In genomic region chr5:59042683-59043082, GRCh38 we compare ENCODE assay signal across 8 cellular contexts.
A peak's percentile ranks its signal among the peaks of the same experiment; 100 is the strongest.
DNase-seq lines count a peak whose midpoint lies in the region; ATAC-seq lines count a peak whose summit lies in the region.

No MANE protein-coding gene starts in this region.

- H3K27ac Mint-ChIP-seq in activated CD4-positive, alpha-beta T cell treated with anti-CD3 and anti-CD28 coated beads for 36 hours = peak overlapping the region; percentile 81
- peak overlapping the region; percentile 95 for H3K27ac Mint-ChIP-seq in T-helper 17 cell

- no peaks in the 10 kb centered on the region for H3K27me3 Mint-ChIP-seq in activated CD4-positive, alpha-beta T cell treated with anti-CD3 and anti-CD28 coated beads for 36 hours
- no peaks in the 10 kb centered on the region for H3K27me3 Mint-ChIP-seq in T-helper 17 cell

- CTCF ChIA-PET in activated CD4-positive, alpha-beta T cell treated with anti-CD3 and anti-CD28 coated beads for 36 hours (lab: Charles Lee) = interaction anchor here (0.6 to 2.9 kb wide), 7 partner anchors 8 to 151 kb away, joined by 3 to 16 read pairs (median 7); no protein-coding TSS in a partner anchor

- intact Hi-C loops in activated CD4-positive, alpha-beta T cell treated with anti-CD3 and anti-CD28 coated beads for 36 hours (cut with DNase I, micrococcal nuclease) = no loop called here

- peak overlapping the region; percentile 13 for H3K9ac ChIP-seq in skeletal muscle satellite cell (ENCODE audit: low read depth, low read length)

- no peak for ATAC-seq in activated CD4-positive, alpha-beta T cell treated with anti-CD3 and anti-CD28 coated beads for 36 hours
- no peak for ATAC-seq in T-helper 17 cell
- ATAC-seq in GM18502 (IDR thresholded peaks at IDR 0.05; ENCODE audit: poor library complexity, unreplicated experiment) = no peak

- H3K36me3 ChIP-seq in skeletal muscle satellite cell (ENCODE audit: insufficient read depth, low read length) = no peaks in the 10 kb centered on the region

- H3K4me3 Mint-ChIP-seq in activated CD4-positive, alpha-beta T cell treated with anti-CD3 and anti-CD28 coated beads for 36 hours = peak overlapping the region; percentile 36
- H3K4me3 Mint-ChIP-seq in T-helper 17 cell = no peak overlapping the region

- peaks cover 26% of the 10 kb centered on the region for H3K4me1 ChIP-seq in skeletal muscle satellite cell (ENCODE audit: control insufficient read depth, insufficient read depth, low read length)

- POLR2A ChIA-PET in activated CD4-positive, alpha-beta T cell treated with anti-CD3 and anti-CD28 coated beads for 36 hours (lab: Charles Lee) = interaction anchor here (0.8 kb wide), 1 partner anchor 23 kb away, joined by 4 read pairs; no protein-coding TSS in a partner anchor

- H3K9me3 Mint-ChIP-seq in activated CD4-positive, alpha-beta T cell treated with anti-CD3 and anti-CD28 coated beads for 36 hours (ENCODE audit: low read depth) = no peaks in the 10 kb centered on the region

- no peak overlapping the region for H3K4me3 ChIP-seq in skeletal muscle satellite cell (ENCODE audit: low read length)

- peak; percentile 59 for DNase-seq in activated CD4-positive, alpha-beta T cell treated with anti-CD3 and anti-CD28 coated beads for 36 hours
- DNase-seq in activated CD4-positive, alpha-beta T cell treated with anti-CD3 and anti-CD28 coated beads, Interleukin-2, amount 50 U/mL, for 4 hours = no peak
- DNase-seq in T-helper 17 cell = no peak
- peak; percentile 77 for DNase-seq in glomerular visceral epithelial cell (ENCODE audit: extremely low spot score)
- DNase-seq in NCI-H526 (lab: John Stamatoyannopoulos, UW) = no peak
- DNase-seq in T1000 (lab: John Stamatoyannopoulos, UW) = no peak

- H3K4me1 Mint-ChIP-seq in activated CD4-positive, alpha-beta T cell treated with anti-CD3 and anti-CD28 coated beads for 36 hours = peaks cover 33% of the 10 kb centered on the region
- H3K4me1 Mint-ChIP-seq in T-helper 17 cell = peaks cover 27% of the 10 kb centered on the region

- no peaks in the 10 kb centered on the region for H3K27me3 ChIP-seq in skeletal muscle satellite cell (ENCODE audit: control insufficient read depth, insufficient read depth, low read length)

- peak overlapping the region; percentile 13 for H3K4me2 ChIP-seq in skeletal muscle satellite cell (ENCODE audit: low read length)

- no peaks in the 10 kb centered on the region for H3K9me3 ChIP-seq in T-helper 17 cell (ENCODE audit: control insufficient read depth, low read length, poor library complexity, severe bottlenecking)
- no peaks in the 10 kb centered on the region for H3K9me3 ChIP-seq in skeletal muscle satellite cell (replicated peaks; ENCODE audit: low read length)

- H3K36me3 Mint-ChIP-seq in activated CD4-positive, alpha-beta T cell treated with anti-CD3 and anti-CD28 coated beads for 36 hours (ENCODE audit: low read depth) = peaks cover 12% of the 10 kb centered on the region
- H3K36me3 Mint-ChIP-seq in T-helper 17 cell (ENCODE audit: low read depth) = peaks cover 4% of the 10 kb centered on the region

Comparison
In these comparisons a context has a peak if more than half of its experiments do, and no peak if none do; other contexts are left out.
1. DNase-seq: peak in activated CD4-positive, alpha-beta T cell treated with anti-CD3 and anti-CD28 coated beads for 36 hours (single experiment) and glomerular visceral epithelial cell (single experiment); none in activated CD4-positive, alpha-beta T cell treated with anti-CD3 and anti-CD28 coated beads, Interleukin-2, amount 50 U/mL, for 4 hours (0 of 2), T-helper 17 cell (0 of 3), NCI-H526 (0 of 2) and T1000 (single experiment).